1 cellular context compared by ENCODE assay signal in genomic region chr1:40078512-40079333, GRCh38.
TF ChIP-seq lines count a peak whose summit lies in the region.

No MANE protein-coding gene starts in this region.

TF ChIP-seq in IMR-90, 13 proteins besides CTCF, POLR2A, EP300 and RAD21:
- TF ChIP-seq MAZ (IDR thresholded peaks at IDR 0.05; ENCODE audit: borderline replicate concordance, low read depth, low read length) (no peak), SMC3 (IDR thresholded peaks at IDR 0.05; ENCODE audit: low read depth, low read length) (peak; percentile 48)
